22 cellular contexts compared by ENCODE assay signal in genomic region chr13:37736040-37736439, GRCh38.
"Had no signal": no experiment of that assay in that cellular context is flagged by ENCODE, and none has a peak within 500 bp of the region (broad histone marks: within the 10 kb centered on the region; RNA-seq: fewer than 3 reads in every experiment).

No MANE protein-coding gene starts in this region.

- DNase-seq: activated B cell treated with CpG ODN at 0.5 μM for 24 hours; activated CD4-positive, alpha-beta T cell treated with anti-CD3 and anti-CD28 coated beads for 36 hours; activated CD4-positive, alpha-beta T cell treated with anti-CD3 and anti-CD28 coated beads, Interleukin-2, amount 50 U/mL, for 4 hours; activated effector memory CD4-positive, alpha-beta T cell treated with Interleukin-2 at 50 U/mL for 16 hours; activated naive CD4-positive, alpha-beta T cell treated with anti-CD3 and anti-CD28 coated beads for 36 hours; activated naive CD8-positive, alpha-beta T cell treated with anti-CD3 and anti-CD28 coated beads, Interleukin-2, amount 10 ng/mL, durations not matched to agents 7 days and 5 days; activated T-cell treated with anti-CD3 and anti-CD28 coated beads, Interleukin-2, amount 50 U/mL, for 72 hours; amniotic stem cell; cortex of kidney; effector CD4-positive, alpha-beta T cell; foreskin keratinocyte; hippocampal formation; occipital lobe; sigmoid colon; stimulated activated CD4-positive, alpha-beta T cell treated with anti-CD3 and anti-CD28 coated beads, Interleukin-15, amount 100 ng/mL, for 24 hours; T1000; trophoblast cell had no signal

- H3K27ac ChIP-seq: foreskin keratinocyte, sigmoid colon had no signal

- H3K4me2 ChIP-seq: smooth muscle cell had no signal

- H3K27ac Mint-ChIP-seq: activated B cell treated with CpG ODN at 0.5 μM for 24 hours; activated CD4-positive, alpha-beta T cell treated with anti-CD3 and anti-CD28 coated beads for 36 hours; activated naive CD4-positive, alpha-beta T cell treated with anti-CD3 and anti-CD28 coated beads for 36 hours; activated naive CD8-positive, alpha-beta T cell treated with anti-CD3 and anti-CD28 coated beads, Interleukin-2, amount 10 ng/mL, durations not matched to agents 7 days and 5 days; activated T-cell treated with anti-CD3 and anti-CD28 coated beads, Interleukin-2, amount 50 U/mL, for 72 hours; natural killer cell treated with Interleukin-12 subunit alpha and Interleukin-12 subunit beta and Interleukin-15 and Interleukin-18, amount 100 ng/mL, for 72 hours; stimulated activated memory B cell treated with anti-CD40 and anti-IgM and Interleukin-4, amounts not matched to agents 10 μg/mL and 1 μg/mL and 100 μg/mL, for 72 hours; T-helper 1 cell treated with Interleukin-12 subunit alpha and Interleukin-12 subunit beta and Interleukin-4 antibody, amounts not matched to agents 30 μg/mL and 1 μg/mL, for 36 hours had no signal

- H3K9me3 Mint-ChIP-seq: activated naive CD4-positive, alpha-beta T cell treated with anti-CD3 and anti-CD28 coated beads for 36 hours; stimulated activated memory B cell treated with anti-CD40 and anti-IgM and Interleukin-4, amounts not matched to agents 10 μg/mL and 1 μg/mL and 100 μg/mL, for 72 hours; T-helper 1 cell treated with Interleukin-12 subunit alpha and Interleukin-12 subunit beta and Interleukin-4 antibody, amounts not matched to agents 30 μg/mL and 1 μg/mL, for 36 hours had no signal

- H3K36me3 ChIP-seq: sigmoid colon had no signal

- H3K4me3 ChIP-seq: sigmoid colon, smooth muscle cell had no signal

- H3K27me3 ChIP-seq: foreskin keratinocyte, sigmoid colon had no signal

- H3K36me3 Mint-ChIP-seq: activated naive CD8-positive, alpha-beta T cell treated with anti-CD3 and anti-CD28 coated beads, Interleukin-2, amount 10 ng/mL, durations not matched to agents 7 days and 5 days; natural killer cell treated with Interleukin-12 subunit alpha and Interleukin-12 subunit beta and Interleukin-15 and Interleukin-18, amount 100 ng/mL, for 72 hours; stimulated activated memory B cell treated with anti-CD40 and anti-IgM and Interleukin-4, amounts not matched to agents 10 μg/mL and 1 μg/mL and 100 μg/mL, for 72 hours had no signal

- FAIRE-seq: bronchial epithelial cell had no signal

- H3K4me1 Mint-ChIP-seq: activated B cell treated with CpG ODN at 0.5 μM for 24 hours; activated CD4-positive, alpha-beta T cell treated with anti-CD3 and anti-CD28 coated beads for 36 hours; activated naive CD8-positive, alpha-beta T cell treated with anti-CD3 and anti-CD28 coated beads, Interleukin-2, amount 10 ng/mL, durations not matched to agents 7 days and 5 days; stimulated activated memory B cell treated with anti-CD40 and anti-IgM and Interleukin-4, amounts not matched to agents 10 μg/mL and 1 μg/mL and 100 μg/mL, for 72 hours had no signal

- H3K4me3 Mint-ChIP-seq: activated B cell treated with CpG ODN at 0.5 μM for 24 hours; activated CD4-positive, alpha-beta T cell treated with anti-CD3 and anti-CD28 coated beads for 36 hours; activated naive CD4-positive, alpha-beta T cell treated with anti-CD3 and anti-CD28 coated beads for 36 hours; activated naive CD8-positive, alpha-beta T cell treated with anti-CD3 and anti-CD28 coated beads, Interleukin-2, amount 10 ng/mL, durations not matched to agents 7 days and 5 days; activated T-cell treated with anti-CD3 and anti-CD28 coated beads, Interleukin-2, amount 50 U/mL, for 72 hours; natural killer cell treated with Interleukin-12 subunit alpha and Interleukin-12 subunit beta and Interleukin-15 and Interleukin-18, amount 100 ng/mL, for 72 hours; stimulated activated memory B cell treated with anti-CD40 and anti-IgM and Interleukin-4, amounts not matched to agents 10 μg/mL and 1 μg/mL and 100 μg/mL, for 72 hours; T-helper 1 cell treated with Interleukin-12 subunit alpha and Interleukin-12 subunit beta and Interleukin-4 antibody, amounts not matched to agents 30 μg/mL and 1 μg/mL, for 36 hours had no signal

- ATAC-seq: activated CD4-positive, alpha-beta T cell treated with anti-CD3 and anti-CD28 coated beads for 36 hours; activated T-cell treated with anti-CD3 and anti-CD28 coated beads, Interleukin-2, amount 50 U/mL, for 72 hours; foreskin keratinocyte; natural killer cell treated with Interleukin-12 subunit alpha and Interleukin-12 subunit beta and Interleukin-15 and Interleukin-18, amount 100 ng/mL, for 72 hours; stimulated activated memory B cell treated with anti-CD40 and anti-IgM and Interleukin-4, amounts not matched to agents 10 μg/mL and 1 μg/mL and 100 μg/mL, for 72 hours had no signal

- H3K9me3 ChIP-seq: sigmoid colon had no signal

- H3K4me1 ChIP-seq: foreskin keratinocyte had no signal

- H3K27me3 Mint-ChIP-seq: activated B cell treated with CpG ODN at 0.5 μM for 24 hours; activated CD4-positive, alpha-beta T cell treated with anti-CD3 and anti-CD28 coated beads for 36 hours; activated naive CD8-positive, alpha-beta T cell treated with anti-CD3 and anti-CD28 coated beads, Interleukin-2, amount 10 ng/mL, durations not matched to agents 7 days and 5 days; natural killer cell treated with Interleukin-12 subunit alpha and Interleukin-12 subunit beta and Interleukin-15 and Interleukin-18, amount 100 ng/mL, for 72 hours; stimulated activated memory B cell treated with anti-CD40 and anti-IgM and Interleukin-4, amounts not matched to agents 10 μg/mL and 1 μg/mL and 100 μg/mL, for 72 hours had no signal
